In the genomic region with DNA sequence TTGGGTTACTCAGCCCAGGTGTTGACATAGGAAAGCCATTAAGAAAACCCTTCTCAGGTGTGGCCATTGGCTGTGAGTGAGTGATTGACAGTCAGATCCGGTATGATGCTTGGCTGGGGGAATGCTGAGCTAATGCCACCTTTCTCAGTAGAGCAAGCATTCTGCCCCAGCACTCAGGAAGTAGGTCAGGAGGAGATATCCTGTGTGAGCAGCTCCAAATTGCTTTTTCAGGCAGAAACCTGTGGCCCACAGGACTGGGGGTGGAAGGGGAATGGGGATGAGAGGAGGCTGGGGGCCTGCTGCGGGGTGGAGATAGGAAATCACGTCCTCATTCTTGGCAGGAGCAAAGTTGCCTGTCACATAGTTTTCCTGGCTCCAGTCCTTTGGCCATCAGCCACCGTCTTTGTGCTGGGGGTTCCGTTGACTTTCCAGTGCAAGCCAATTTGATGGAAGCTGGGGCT, we compare ENCODE assay signal across 9 cellular contexts. TPM values are rescaled to one million over a fixed set of nuclear protein-coding genes. Genes with fewer than 3 reads are reported as not detected.
DNase-seq lines count a peak whose midpoint lies in the region; ATAC-seq and TF ChIP-seq lines count a peak whose summit lies in the region.
"Had no signal": no experiment of that assay in that cellular context is flagged by ENCODE, and none has a peak within 500 bp of the region (broad histone marks: within the 10 kb centered on the region; RNA-seq: fewer than 3 reads in every experiment).

No MANE protein-coding gene starts in this region.

- 3 to 5% methylated on average over 5 of the region's 5 CpGs for WGBS in heart right ventricle, 2 donors

- no peaks in the 10 kb centered on the region for H3K9me3 ChIP-seq in heart right ventricle

- CTCF ChIA-PET in HEK293T (lab: Yijun Ruan, JAX) = interaction anchor here (2.0 kb wide), 1 partner anchor 10 kb away, joined by 6 read pairs; no protein-coding TSS in a partner anchor

- H3K4me3 ChIP-seq in heart right ventricle = no peak overlapping the region

- intact Hi-C loops in heart right ventricle (cut with DNase I) = no loop called here
- intact Hi-C loops in posterior vena cava (cut with DNase I) = no loop called here

- H3K27ac ChIP-seq in heart right ventricle = peak overlapping the region; percentile 41 to 81 (median 71)

- POLR2A ChIA-PET in HEK293T (lab: Yijun Ruan, JAX) = interaction anchor here (0.9 kb wide), 1 partner anchor 10 kb away, joined by 3 read pairs; no protein-coding TSS in a partner anchor

- H3K27me3 ChIP-seq in heart right ventricle = no peaks in the 10 kb centered on the region

- TF ChIP-seq CTCF in heart right ventricle (IDR thresholded peaks at IDR 0.05) (no peak), GM10266 (IDR thresholded peaks at IDR 0.05; ENCODE audit: control insufficient read depth, insufficient read depth, low read depth, missing control alignments) (no peak)

- ATAC-seq in heart right ventricle (peak; percentile 61 to 88 (median 82)), GM21737 (IDR thresholded peaks at IDR 0.05; ENCODE audit: unreplicated experiment) (no peak)

- H3K4me1 ChIP-seq in heart right ventricle = peaks cover 13 to 70% (median 49%) of the 10 kb centered on the region in 9 donors

- DNase-seq in HEK293T (ENCODE audit: extremely low spot score) (no peak), UCSD-AML1 (lab: John Stamatoyannopoulos, UW; ENCODE audit: unreplicated experiment) (peak; percentile 60), heart right ventricle (peak; percentile 67 to 91), posterior vena cava (ENCODE audit: low spot score) (peak; percentile 77), LoVo (ENCODE audit: low spot score) (no peak), SHP77 treated with DMSO at 0.1 percent for 48 hours (lab: John Stamatoyannopoulos, UW) (no peak), GM10266 (ENCODE audit: extremely low spot score) (no peak)
- DNase-seq: NCI-H510A treated with DMSO at 0.1 percent for 48 hours had no signal

- no peaks in the 10 kb centered on the region for H3K36me3 ChIP-seq in heart right ventricle

TF ChIP-seq in HEK293T, 16 proteins besides CTCF, POLR2A, EP300 and RAD21:
- no peak for TF ChIP-seq HDGF (IDR thresholded peaks at IDR 0.05; ENCODE audit: borderline replicate concordance)
- TF ChIP-seq, protein P1, sequence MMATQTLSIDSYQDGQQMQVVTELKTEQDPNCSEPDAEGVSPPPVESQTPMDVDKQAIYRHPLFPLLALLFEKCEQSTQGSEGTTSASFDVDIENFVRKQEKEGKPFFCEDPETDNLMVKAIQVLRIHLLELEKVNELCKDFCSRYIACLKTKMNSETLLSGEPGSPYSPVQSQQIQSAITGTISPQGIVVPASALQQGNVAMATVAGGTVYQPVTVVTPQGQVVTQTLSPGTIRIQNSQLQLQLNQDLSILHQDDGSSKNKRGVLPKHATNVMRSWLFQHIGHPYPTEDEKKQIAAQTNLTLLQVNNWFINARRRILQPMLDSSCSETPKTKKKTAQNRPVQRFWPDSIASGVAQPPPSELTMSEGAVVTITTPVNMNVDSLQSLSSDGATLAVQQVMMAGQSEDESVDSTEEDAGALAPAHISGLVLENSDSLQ (IDR thresholded peaks at IDR 0.05) = 0 out of 2 replicates have a peak, but pooled peaks have one; percentile 13

RNA-seq across cellular contexts. Expression of a gene that starts 55.7 kb away (rescaled TPM):
- total RNA-seq in heart right ventricle = 10 to 100 TPM in 3 of 10 donors, 1 to 10 TPM in 7; 1.9 to 18.7 (median 8.3) TPM
- polyA plus RNA-seq in heart right ventricle = 10 to 100 TPM in 1 of 2 donors, 1 to 10 TPM in 1; 4.6 to 25.7 TPM
- total RNA-seq in posterior vena cava = 1 to 10 TPM; 4.6 to 5.6 TPM

Comparison
In these comparisons a context has a peak if more than half of its experiments do, and no peak if none do; other contexts are left out.
1. DNase-seq: peak in UCSD-AML1 (single experiment), heart right ventricle (2 of 2) and posterior vena cava (single experiment); none in HEK293T (single experiment), LoVo (single experiment), SHP77 treated with DMSO at 0.1 percent for 48 hours (single experiment) and GM10266 (single experiment).